Comparison of ENCODE assay signal across 10 cellular contexts in the genomic region with DNA sequence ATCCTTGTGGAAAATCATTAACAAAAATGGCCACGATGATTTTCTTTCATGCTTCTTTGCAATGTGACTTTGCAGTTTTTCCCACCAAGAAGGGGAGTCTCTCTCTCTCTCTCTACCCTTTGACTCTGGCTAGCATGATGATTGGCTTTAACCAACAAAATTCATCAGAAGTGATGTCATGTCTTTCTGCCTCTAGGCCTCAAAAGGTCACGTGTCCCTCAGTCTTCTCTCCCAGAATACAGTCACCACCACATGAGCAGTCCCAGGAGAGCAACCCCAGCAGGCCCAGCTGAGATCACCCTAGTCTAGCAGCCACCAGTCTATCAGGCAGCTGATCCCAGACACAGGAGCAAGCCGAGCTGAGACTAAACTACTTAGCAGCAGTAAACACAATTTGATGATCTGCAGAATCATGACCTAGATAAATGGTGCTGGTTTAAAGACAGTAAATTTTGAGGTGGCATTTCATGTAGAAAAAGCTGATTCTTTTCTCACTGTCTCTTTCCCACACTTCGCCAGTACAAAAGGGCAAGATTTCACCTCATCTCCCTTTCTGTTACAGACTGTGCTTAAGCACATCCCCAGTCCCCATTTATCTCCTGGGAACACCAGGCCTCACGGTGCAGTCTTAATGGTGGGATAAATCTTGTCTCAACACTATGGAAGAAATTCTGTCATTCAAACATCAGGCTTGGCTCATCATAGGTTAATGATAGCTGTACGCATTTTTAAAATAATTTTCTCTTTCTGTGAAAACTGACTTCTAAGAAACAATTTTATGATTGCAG.
A peak's percentile ranks its signal among the peaks of the same experiment; 100 is the strongest.
DNase-seq lines count a peak whose midpoint lies in the region; TF ChIP-seq lines count a peak whose summit lies in the region.
"Had no signal": no experiment of that assay in that cellular context is flagged by ENCODE, and none has a peak within 500 bp of the region (broad histone marks: within the 10 kb centered on the region; RNA-seq: fewer than 3 reads in every experiment).

No MANE protein-coding gene starts in this region.

- TF ChIP-seq EP300 in neural cell (conservative IDR thresholded peaks at IDR 0.05; ENCODE audit: poor library complexity, severe bottlenecking) = no peak

- no peak for TF ChIP-seq RAD21 in neural cell (conservative IDR thresholded peaks at IDR 0.05)

- H3K27me3 ChIP-seq in neural cell (ENCODE audit: insufficient read depth, low read depth, low read length) = no peaks in the 10 kb centered on the region

- no peaks in the 10 kb centered on the region for H3K9me3 ChIP-seq in neural cell (ENCODE audit: low read length)

- no peaks in the 10 kb centered on the region for H3K36me3 ChIP-seq in neural cell (ENCODE audit: insufficient read depth, low read length)

- H3K9ac ChIP-seq in neural cell (ENCODE audit: low read length) = no peak overlapping the region

- H4K20me1 ChIP-seq in neural cell (ENCODE audit: insufficient read depth) = no peaks in the 10 kb centered on the region

- H3K4me3 ChIP-seq in AG10803 (ENCODE audit: low read length) = no peak overlapping the region
- H3K4me3 ChIP-seq in NB4 (ENCODE audit: low read depth, low read length) = no peak overlapping the region
- H3K4me3 ChIP-seq in fibroblast of mammary gland (ENCODE audit: control insufficient read depth, low read depth, low read length) = no peak overlapping the region
- H3K4me3 ChIP-seq in neural cell (ENCODE audit: low read length) = peak overlapping the region; percentile 33
- H3K4me3 ChIP-seq: lung had no signal

- peak; percentile 81 for DNase-seq in AG10803 (ENCODE audit: low read depth)
- peak; percentile 49 for DNase-seq in NB4 (ENCODE audit: low read depth)
- peak; percentile 96 for DNase-seq in fibroblast of mammary gland (ENCODE audit: low read depth)
- DNase-seq in NCI-H187 (lab: John Stamatoyannopoulos, UW) = no peak
- no peak for DNase-seq in NCI-H524 (lab: John Stamatoyannopoulos, UW)
- no peak for DNase-seq in NOMO-1 treated with dmso at 0.1 percent for 144 hours (lab: John Stamatoyannopoulos, UW; ENCODE audit: unreplicated experiment)
- no peak for DNase-seq in NCI-H1417 (lab: John Stamatoyannopoulos, UW)
- DNase-seq: activated CD4-positive, alpha-beta T cell treated with anti-CD3 and anti-CD28 coated beads for 1 hour had no signal

- no peak for TF ChIP-seq CTCF in AG10803 (conservative IDR thresholded peaks at IDR 0.05; ENCODE audit: low read length)
- no peak for TF ChIP-seq CTCF in NB4 (IDR thresholded peaks at IDR 0.05; ENCODE audit: low read depth, low read length)
- no peak for TF ChIP-seq CTCF in fibroblast of mammary gland (conservative IDR thresholded peaks at IDR 0.05; ENCODE audit: control insufficient read depth, insufficient read depth, low read depth, low read length)
- TF ChIP-seq CTCF in neural cell (IDR thresholded peaks at IDR 0.05; ENCODE audit: poor library complexity, severe bottlenecking) = no peak

- H3K4me2 ChIP-seq in neural cell (ENCODE audit: low read length) = no peak overlapping the region

- H2AFZ ChIP-seq in neural cell (ENCODE audit: low read depth, low read length) = no peak overlapping the region

- H3F3A ChIP-seq in neural cell (ENCODE audit: insufficient read depth, low read length, poor library complexity, severe bottlenecking) = no peaks in the 10 kb centered on the region

- no peaks in the 10 kb centered on the region for H3K9me2 ChIP-seq in neural cell (ENCODE audit: insufficient read depth, low read length)

- peak overlapping the region; percentile 19 for H3K27ac ChIP-seq in neural cell (ENCODE audit: low read length)

- no peaks in the 10 kb centered on the region for H3K79me2 ChIP-seq in neural cell (replicated peaks; ENCODE audit: insufficient read depth, low read length)

- no peak for TF ChIP-seq POLR2A in NB4 (IDR thresholded peaks at IDR 0.05; ENCODE audit: extremely low read depth, insufficient read length)

TF ChIP-seq in neural cell, 6 proteins besides CTCF, POLR2A, EP300 and RAD21:
- TF ChIP-seq SMC3 (conservative IDR thresholded peaks at IDR 0.05; ENCODE audit: poor library complexity) = no peak
- TF ChIP-seq EZH2 (IDR thresholded peaks at IDR 0.05; ENCODE audit: borderline replicate concordance, insufficient read depth, low read length, poor library complexity, severe bottlenecking) = no peak
TF ChIP-seq in neural cell: peak in this region for 0.

Comparison
In these comparisons a context has a peak if more than half of its experiments do, and no peak if none do; other contexts are left out.
1. DNase-seq: peak in AG10803 (single experiment), NB4 (single experiment) and fibroblast of mammary gland (single experiment); none in NCI-H187 (0 of 2), NCI-H524 (0 of 2), NOMO-1 treated with dmso at 0.1 percent for 144 hours (single experiment) and NCI-H1417 (0 of 3).